In the genomic region with DNA sequence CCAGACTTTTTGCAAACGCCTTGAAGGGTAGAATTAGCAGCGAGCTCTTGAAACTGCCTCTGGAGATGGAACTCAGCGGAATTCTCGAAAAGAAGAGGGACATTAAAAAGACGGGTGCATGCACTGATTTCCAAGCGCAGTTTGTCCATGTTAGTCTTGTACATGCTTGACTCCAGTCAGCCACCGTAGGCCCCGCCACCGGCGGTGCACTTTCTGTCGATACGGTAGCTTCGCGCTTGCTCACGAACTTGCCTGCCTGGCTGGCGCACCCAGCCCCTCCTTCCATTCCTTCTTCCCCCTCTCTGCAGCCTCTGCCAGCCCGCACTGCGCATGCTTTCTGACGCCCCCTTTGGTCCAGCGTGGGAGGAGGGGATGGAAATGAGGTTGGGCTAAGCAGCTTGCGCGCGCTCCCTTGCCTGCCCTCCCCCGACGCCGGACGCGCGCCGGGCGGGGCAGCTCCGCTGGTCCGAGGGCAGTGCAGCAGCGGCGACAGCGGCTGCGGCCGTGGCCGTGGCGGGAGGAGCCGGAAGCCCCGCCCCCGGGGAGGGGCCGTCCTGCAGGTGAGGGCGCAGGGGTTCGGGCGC, we compare ENCODE assay signal across 8 cellular contexts. TPM values are rescaled to one million over a fixed set of nuclear protein-coding genes. Genes with fewer than 3 reads are reported as not detected.
DNase-seq lines count a peak whose midpoint lies in the region; ATAC-seq and TF ChIP-seq lines count a peak whose summit lies in the region.

A gene with protein sequence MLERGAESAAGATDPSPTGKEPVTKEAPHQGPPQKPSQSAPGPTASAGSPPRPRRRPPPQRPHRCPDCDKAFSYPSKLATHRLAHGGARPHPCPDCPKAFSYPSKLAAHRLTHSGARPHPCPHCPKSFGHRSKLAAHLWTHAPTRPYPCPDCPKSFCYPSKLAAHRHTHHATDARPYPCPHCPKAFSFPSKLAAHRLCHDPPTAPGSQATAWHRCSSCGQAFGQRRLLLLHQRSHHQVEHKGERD (plus strand): TSS at position 227 of the 584 bp plus-strand sequence. CDS start 1,235 bp downstream, outside the sequence.

- peak within 1 kb of the TSS; percentile 88 to 100 (median 97) for H3K4me3 Mint-ChIP-seq in naive thymus-derived CD8-positive, alpha-beta T cell
- peak within 1 kb of the TSS; percentile 84 to 90 for H3K4me3 Mint-ChIP-seq in stimulated activated naive B cell treated with anti-CD40 and anti-IgM and Interleukin-4, amounts not matched to agents 10 μg/mL and 1 μg/mL and 100 μg/mL, for 72 hours

- H3K36me3 Mint-ChIP-seq in naive thymus-derived CD8-positive, alpha-beta T cell, result peaks cover 0 to 15% (median 3%) of the 10 kb centered on the region in 3 donors
- peaks cover 7 to 20% of the 10 kb centered on the region in 2 donors for H3K36me3 Mint-ChIP-seq in stimulated activated naive B cell treated with anti-CD40 and anti-IgM and Interleukin-4, amounts not matched to agents 10 μg/mL and 1 μg/mL and 100 μg/mL, for 72 hours

- peaks cover 0 to 5% (median 0%) of the 10 kb centered on the region in 3 donors for H3K36me3 ChIP-seq in Peyer's patch

- peak within 1 kb of the TSS; percentile 90 to 99 (median 98) for H3K27ac Mint-ChIP-seq in naive thymus-derived CD8-positive, alpha-beta T cell
- peak within 1 kb of the TSS; percentile 94 for H3K27ac Mint-ChIP-seq in stimulated activated naive B cell treated with anti-CD40 and anti-IgM and Interleukin-4, amounts not matched to agents 10 μg/mL and 1 μg/mL and 100 μg/mL, for 72 hours

- H3K27ac ChIP-seq in Peyer's patch, result peak within 1 kb of the TSS; percentile 75 to 95 (median 88)

- DNase-seq in DMS153 treated with DMSO at 0.1 percent for 48 hours (lab: John Stamatoyannopoulos, UW; ENCODE audit: unreplicated experiment) (peak; percentile 80), Peyer's patch (peak; percentile 87 to 94 (median 94)), activated T-helper 1 cell treated with Interleukin-2 at 50 U/mL for 16 hours (ENCODE audit: low read depth) (peak; percentile 67), fibroblast of gingiva (ENCODE audit: low read depth) (peak; percentile 94)
- peak; percentile 91 for DNase-seq in Jurkat, Clone E6-1 (ENCODE audit: low read depth, low spot score)
- peak; percentile 70 to 93 (median 82) for DNase-seq in naive thymus-derived CD8-positive, alpha-beta T cell
- peak; percentile 95 for DNase-seq in stimulated activated naive B cell treated with anti-CD40 and anti-IgM and Interleukin-4, amounts not matched to agents 10 μg/mL and 1 μg/mL and 100 μg/mL, for 72 hours

- H3K4me1 ChIP-seq in Peyer's patch, result peaks cover 0 to 20% (median 0%) of the 10 kb centered on the region in 4 donors

- peak within 1 kb of the TSS; percentile 72 for H3K4me3 ChIP-seq in Jurkat, Clone E6-1 (ENCODE audit: low read length)
- H3K4me3 ChIP-seq in Peyer's patch, result peak within 1 kb of the TSS; percentile 51 to 77 (median 61)

- no peaks in the 10 kb centered on the region for H3K27me3 Mint-ChIP-seq in naive thymus-derived CD8-positive, alpha-beta T cell
- no peaks in the 10 kb centered on the region for H3K27me3 Mint-ChIP-seq in stimulated activated naive B cell treated with anti-CD40 and anti-IgM and Interleukin-4, amounts not matched to agents 10 μg/mL and 1 μg/mL and 100 μg/mL, for 72 hours

- no peak for TF ChIP-seq POLR2A in Peyer's patch (IDR thresholded peaks at IDR 0.05)

- H3K9me3 ChIP-seq in Peyer's patch, result no peaks in the 10 kb centered on the region

- no peaks in the 10 kb centered on the region for H3K27me3 ChIP-seq in Peyer's patch

- peak; percentile 59 for ATAC-seq in GM21619 (IDR thresholded peaks at IDR 0.05; ENCODE audit: unreplicated experiment)
- ATAC-seq in naive thymus-derived CD8-positive, alpha-beta T cell, result peak; percentile 60 to 70
- ATAC-seq in stimulated activated naive B cell treated with anti-CD40 and anti-IgM and Interleukin-4, amounts not matched to agents 10 μg/mL and 1 μg/mL and 100 μg/mL, for 72 hours (replicated peaks), result peak; percentile 73 to 76

- POLR2A ChIA-PET in naive thymus-derived CD8-positive, alpha-beta T cell (lab: Charles Lee), result interaction anchor here (0.6 to 8.0 kb wide), 22 partner anchors 8 to 1263 kb away, joined by 3 to 51 read pairs (median 5); a partner anchor contains a TSS

- TF ChIP-seq CTCF in Peyer's patch (IDR thresholded peaks at IDR 0.05), result peak in 1 of 6 experiments; percentile 6

- peaks cover 0 to 2% (median 0%) of the 10 kb centered on the region in 9 donors for H3K9me3 Mint-ChIP-seq in naive thymus-derived CD8-positive, alpha-beta T cell
- peaks cover 0 to 1% of the 10 kb centered on the region in 2 donors for H3K9me3 Mint-ChIP-seq in stimulated activated naive B cell treated with anti-CD40 and anti-IgM and Interleukin-4, amounts not matched to agents 10 μg/mL and 1 μg/mL and 100 μg/mL, for 72 hours

- H3K4me1 Mint-ChIP-seq in naive thymus-derived CD8-positive, alpha-beta T cell, result peaks cover 13 to 32% (median 20%) of the 10 kb centered on the region in 4 donors
- H3K4me1 Mint-ChIP-seq in stimulated activated naive B cell treated with anti-CD40 and anti-IgM and Interleukin-4, amounts not matched to agents 10 μg/mL and 1 μg/mL and 100 μg/mL, for 72 hours, result peaks cover 12 to 27% of the 10 kb centered on the region in 2 donors

RNA-seq across cellular contexts. Expression of the gene that starts here (rescaled TPM):
- 8.7 TPM for polyA plus RNA-seq in Jurkat, Clone E6-1 (2012; ENCODE audit: insufficient read depth, insufficient read length)
- 1 to 10 TPM in 2 of 4 donors, under 1 TPM in 2; 0.53 to 1.7 (median 1.3) TPM for total RNA-seq in Peyer's patch
- total RNA-seq in naive thymus-derived CD8-positive, alpha-beta T cell, result 1 to 10 TPM; 5.1 to 5.3 TPM
- 1 to 10 TPM; 1.7 to 4.1 (median 3.0) TPM for polyA plus RNA-seq in naive thymus-derived CD8-positive, alpha-beta T cell

Comparison
In these comparisons a context has a peak if more than half of its experiments do, and no peak if none do; other contexts are left out.
1. Peak in every context shown above with its lines: DNase-seq, ATAC-seq, H3K4me3 ChIP-seq and H3K27ac ChIP-seq.